In the genomic region with DNA sequence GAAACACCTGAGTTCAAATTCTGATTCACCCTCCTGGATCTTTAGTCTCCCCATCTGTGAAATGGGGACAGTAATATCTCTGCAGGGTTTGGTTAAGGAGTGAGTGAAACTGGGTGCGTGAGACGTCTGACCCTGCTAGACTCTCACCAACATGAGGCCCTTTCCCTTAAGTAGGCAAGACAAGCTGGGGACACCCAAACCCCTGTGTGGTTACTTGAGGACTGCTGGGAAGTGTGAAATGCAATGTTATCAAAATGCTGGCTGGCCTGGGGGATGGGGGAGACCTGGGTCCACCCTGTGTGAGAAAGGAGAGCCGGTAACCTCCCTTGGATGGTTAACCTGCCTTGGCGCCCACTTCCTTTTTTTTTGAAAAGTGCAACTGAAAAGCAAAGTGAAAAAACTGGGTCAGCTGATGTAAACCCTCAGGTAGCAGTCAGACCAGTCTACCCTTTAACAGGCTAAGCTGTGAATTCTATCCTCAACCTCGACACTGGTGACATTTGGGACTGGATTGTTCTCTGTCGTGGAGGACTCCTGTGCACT, we compare ENCODE assay signal across 9 cellular contexts.
DNase-seq lines count a peak whose midpoint lies in the region; ATAC-seq and TF ChIP-seq lines count a peak whose summit lies in the region.
"Had no signal": no experiment of that assay in that cellular context is flagged by ENCODE, and none has a peak within 500 bp of the region (broad histone marks: within the 10 kb centered on the region; RNA-seq: fewer than 3 reads in every experiment).

No MANE protein-coding gene starts in this region.

- in situ Hi-C loops in gastrocnemius medialis (cut with MboI; ENCODE audit: low sequenced_read_pairs in 4 of 4): no loop called here

- peak overlapping the region; percentile 71 for H3K27ac Mint-ChIP-seq in activated T-helper 2 cell treated with anti-CD3 and anti-CD28 coated beads, Interferon-gamma antibody, Interleukin-2, Interleukin-4, amounts not matched to agents 10 μg/mL and 5 μg/mL and 100 μg/mL, durations not matched to agents 14 hours and 24 hours and 36 hours

- H3K4me1 ChIP-seq in psoas muscle (no peaks in the 10 kb centered on the region), gastrocnemius medialis (no peaks in the 10 kb centered on the region)

- no peaks in the 10 kb centered on the region for H3K27me3 ChIP-seq in GM06990 (replicated peaks; ENCODE audit: control insufficient read depth, insufficient read depth, low read length)
- H3K27me3 ChIP-seq in H7 (ENCODE audit: control insufficient read depth, insufficient read depth, low read length): no peaks in the 10 kb centered on the region
- peaks cover 0 to 3% (median 0%) of the 10 kb centered on the region in 3 donors for H3K27me3 ChIP-seq in psoas muscle (ENCODE audit: insufficient read depth in 3 of 3, low read length in 2 of 3)
- H3K27me3 ChIP-seq in gastrocnemius medialis: peaks cover 0 to 4% (median 0%) of the 10 kb centered on the region in 3 donors

- H3K27ac ChIP-seq in psoas muscle: no peak overlapping the region
- no peak overlapping the region for H3K27ac ChIP-seq in gastrocnemius medialis

- H3K4me1 Mint-ChIP-seq in activated T-helper 2 cell treated with anti-CD3 and anti-CD28 coated beads, Interferon-gamma antibody, Interleukin-2, Interleukin-4, amounts not matched to agents 10 μg/mL and 5 μg/mL and 100 μg/mL, durations not matched to agents 14 hours and 24 hours and 36 hours (ENCODE audit: low read depth): peaks cover 28% of the 10 kb centered on the region

- peaks cover 81% of the 10 kb centered on the region for H3K36me3 Mint-ChIP-seq in activated T-helper 2 cell treated with anti-CD3 and anti-CD28 coated beads, Interferon-gamma antibody, Interleukin-2, Interleukin-4, amounts not matched to agents 10 μg/mL and 5 μg/mL and 100 μg/mL, durations not matched to agents 14 hours and 24 hours and 36 hours (ENCODE audit: low read depth)

- H3K9me3 Mint-ChIP-seq in activated T-helper 2 cell treated with anti-CD3 and anti-CD28 coated beads, Interferon-gamma antibody, Interleukin-2, Interleukin-4, amounts not matched to agents 10 μg/mL and 5 μg/mL and 100 μg/mL, durations not matched to agents 14 hours and 24 hours and 36 hours: no peaks in the 10 kb centered on the region

- TF ChIP-seq CTCF in GM06990 (IDR thresholded peaks at IDR 0.05; ENCODE audit: insufficient read depth, low read length, poor library complexity, severe bottlenecking) (no peak), psoas muscle (IDR thresholded peaks at IDR 0.05) (no peak), gastrocnemius medialis (IDR thresholded peaks at IDR 0.05 in 4 of 5, conservative IDR thresholded peaks at IDR 0.05 in 1 of 5) (no peak)

- no peak overlapping the region for H3K4me3 Mint-ChIP-seq in activated T-helper 2 cell treated with anti-CD3 and anti-CD28 coated beads, Interferon-gamma antibody, Interleukin-2, Interleukin-4, amounts not matched to agents 10 μg/mL and 5 μg/mL and 100 μg/mL, durations not matched to agents 14 hours and 24 hours and 36 hours (ENCODE audit: low read depth)

- no peaks in the 10 kb centered on the region for H3K9me3 ChIP-seq in psoas muscle
- no peaks in the 10 kb centered on the region for H3K9me3 ChIP-seq in gastrocnemius medialis

- WGBS in psoas muscle, 3 donors: 66 to 74% (median 67%) methylated on average over 6 of the region's 6 CpGs

- TF ChIP-seq POLR2A in gastrocnemius medialis (IDR thresholded peaks at IDR 0.05): no peak

- peaks cover 29% of the 10 kb centered on the region for H3K36me3 ChIP-seq in GM06990 (ENCODE audit: control insufficient read depth, insufficient read depth, low read length)
- H3K36me3 ChIP-seq in H7 (replicated peaks; ENCODE audit: control insufficient read depth, insufficient read depth, low read length): no peaks in the 10 kb centered on the region
- H3K36me3 ChIP-seq in psoas muscle (ENCODE audit: insufficient read depth in 1 of 2, low read depth in 1 of 2): no peaks in the 10 kb centered on the region
- H3K36me3 ChIP-seq in gastrocnemius medialis: no peaks in the 10 kb centered on the region

- peak; percentile 52 for DNase-seq in GM06990 (ENCODE audit: extremely low read depth, insufficient read length)
- peak; percentile 27 for DNase-seq in activated T-helper 2 cell treated with anti-CD3 and anti-CD28 coated beads, Interferon-gamma antibody, Interleukin-2, Interleukin-4, amounts not matched to agents 10 μg/mL and 5 μg/mL and 100 μg/mL, durations not matched to agents 14 hours and 24 hours and 36 hours (ENCODE audit: low spot score)
- DNase-seq in H7: no peak
- DNase-seq in DMS53 treated with DMSO at 0.1 percent for 48 hours (lab: John Stamatoyannopoulos, UW; ENCODE audit: unreplicated experiment): no peak
- DNase-seq in psoas muscle: no peak
- no peak for DNase-seq in gastrocnemius medialis
- DNase-seq: NCI-H774 had no signal

- intact Hi-C loops in activated T-helper 2 cell treated with anti-CD3 and anti-CD28 coated beads, Interferon-gamma antibody, Interleukin-2, Interleukin-4, amounts not matched to agents 10 μg/mL and 5 μg/mL and 100 μg/mL, durations not matched to agents 14 hours and 24 hours and 36 hours (cut with micrococcal nuclease): no loop called here
- intact Hi-C loops in psoas muscle (cut with DNase I) (no loop called here), gastrocnemius medialis (cut with DNase I; ENCODE audit: low total_unique reads) (no loop called here)

- H3K4me3 ChIP-seq in GM06990 (replicated peaks; ENCODE audit: low read depth, low read length) (no peak overlapping the region), H7 (ENCODE audit: insufficient read depth, low read depth, low read length) (no peak overlapping the region), psoas muscle (no peak overlapping the region), gastrocnemius medialis (no peak overlapping the region)

- H3K27me3 Mint-ChIP-seq in activated T-helper 2 cell treated with anti-CD3 and anti-CD28 coated beads, Interferon-gamma antibody, Interleukin-2, Interleukin-4, amounts not matched to agents 10 μg/mL and 5 μg/mL and 100 μg/mL, durations not matched to agents 14 hours and 24 hours and 36 hours (ENCODE audit: low read depth): no peaks in the 10 kb centered on the region

- peak; percentile 56 for ATAC-seq in GM19328 (IDR thresholded peaks at IDR 0.05; ENCODE audit: unreplicated experiment)
- peak; percentile 85 for ATAC-seq in HG03066 (IDR thresholded peaks at IDR 0.05; ENCODE audit: low read depth, unreplicated experiment)
- ATAC-seq in psoas muscle: no peak
- ATAC-seq in gastrocnemius medialis: no peak

Comparison
In these comparisons a context has a peak if more than half of its experiments do, and no peak if none do; other contexts are left out.
1. DNase-seq: peak in GM06990 (single experiment) and activated T-helper 2 cell treated with anti-CD3 and anti-CD28 coated beads, Interferon-gamma antibody, Interleukin-2, Interleukin-4, amounts not matched to agents 10 μg/mL and 5 μg/mL and 100 μg/mL, durations not matched to agents 14 hours and 24 hours and 36 hours (single experiment); none in H7 (single experiment), DMS53 treated with DMSO at 0.1 percent for 48 hours (single experiment), psoas muscle (0 of 2) and gastrocnemius medialis (0 of 2).
2. ATAC-seq: peak in GM19328 (single experiment) and HG03066 (single experiment); none in psoas muscle (0 of 4) and gastrocnemius medialis (0 of 2).